In the genomic region with DNA sequence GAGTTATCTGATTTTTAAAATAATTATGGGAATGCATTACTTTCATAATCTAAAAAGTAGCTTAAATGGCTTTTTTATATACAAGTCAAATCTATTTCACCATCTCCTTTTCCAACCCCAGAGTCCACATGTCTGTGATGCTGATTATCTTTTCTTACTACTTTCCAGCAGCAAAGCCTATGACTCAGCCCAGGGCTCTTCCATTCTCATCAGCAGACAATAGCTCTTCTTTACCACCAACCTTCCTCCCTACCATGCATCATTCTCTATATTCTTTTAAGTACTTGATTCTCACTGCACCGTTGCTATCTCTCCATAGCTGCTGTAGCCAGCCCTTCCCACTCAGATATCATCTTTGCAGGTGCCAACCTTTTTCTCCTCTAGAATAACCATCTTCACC, we compare ENCODE assay signal across 17 cellular contexts.
A peak's percentile ranks its signal among the peaks of the same experiment; 100 is the strongest.
DNase-seq lines count a peak whose midpoint lies in the region; ATAC-seq and TF ChIP-seq lines count a peak whose summit lies in the region.
"Had no signal": no experiment of that assay in that cellular context is flagged by ENCODE, and none has a peak within 500 bp of the region (broad histone marks: within the 10 kb centered on the region; RNA-seq: fewer than 3 reads in every experiment).

No MANE protein-coding gene starts in this region.

- intact Hi-C loops in Calu3 (cut with micrococcal nuclease; ENCODE audit: unreplicated experiment) (no loop called here), Right ventricle myocardium inferior (cut with DNase I) (no loop called here)

- H3K27me3 Mint-ChIP-seq in Calu3 (ENCODE audit: unreplicated experiment) = peaks cover 71% of the 10 kb centered on the region

- no peaks in the 10 kb centered on the region for H3K4me1 Mint-ChIP-seq in Calu3 (ENCODE audit: low read depth, unreplicated experiment)
- H3K4me1 Mint-ChIP-seq: activated CD4-positive, alpha-beta T cell treated with anti-CD3 and anti-CD28 coated beads, Interleukin-2, amount 10 ng/mL, durations not matched to agents 24 days and 14 days; activated naive CD4-positive, alpha-beta T cell treated with anti-CD3 and anti-CD28 coated beads, Interleukin-2, amount 50 U/mL, for 24 hours had no signal

- H3K4me3 Mint-ChIP-seq in Calu3 (ENCODE audit: low read depth, unreplicated experiment) = no peak overlapping the region
- H3K4me3 Mint-ChIP-seq: activated CD4-positive, alpha-beta T cell treated with anti-CD3 and anti-CD28 coated beads, Interleukin-2, amount 10 ng/mL, durations not matched to agents 24 days and 14 days; activated naive CD4-positive, alpha-beta T cell treated with anti-CD3 and anti-CD28 coated beads, Interleukin-2, amount 50 U/mL, for 24 hours had no signal

- TF ChIP-seq CTCF in epithelial cell of esophagus (IDR thresholded peaks at IDR 0.05; ENCODE audit: insufficient read depth, low read depth, low read length, missing control alignments) (no peak), Calu3 (IDR thresholded peaks at IDR 0.05; ENCODE audit: unreplicated experiment) (no peak)

- no peaks in the 10 kb centered on the region for H3K9me3 Mint-ChIP-seq in Calu3 (ENCODE audit: low read depth, unreplicated experiment)
- H3K9me3 Mint-ChIP-seq: activated naive CD4-positive, alpha-beta T cell treated with anti-CD3 and anti-CD28 coated beads, Interleukin-2, amount 50 U/mL, for 24 hours had no signal

- no TSS peak for BruUV-seq in Calu3 (replicated peaks; lab: Mats Ljungman, UMichigan)

- no peak for ATAC-seq in Right ventricle myocardium inferior
- ATAC-seq: K562, left lobe of liver had no signal

- H3K27ac Mint-ChIP-seq in Calu3 (ENCODE audit: unreplicated experiment) = no peak overlapping the region
- H3K27ac Mint-ChIP-seq: activated CD4-positive, alpha-beta T cell treated with anti-CD3 and anti-CD28 coated beads, Interleukin-2, amount 10 ng/mL, durations not matched to agents 24 days and 14 days; activated naive CD4-positive, alpha-beta T cell treated with anti-CD3 and anti-CD28 coated beads, Interleukin-2, amount 50 U/mL, for 24 hours had no signal

- DNase-seq in EH (ENCODE audit: low read depth) (peak; percentile 51), NCI-H226 (peak; percentile 57), epithelial cell of esophagus (ENCODE audit: low read depth) (peak; percentile 51), myocyte (ENCODE audit: low read depth) (peak; percentile 29), putamen (ENCODE audit: low spot score) (no peak), Calu3 (no peak), NCI-H1105 (lab: John Stamatoyannopoulos, UW) (no peak), Right ventricle myocardium inferior (ENCODE audit: missing footprints) (no peak)
- DNase-seq: activated CD4-positive, alpha-beta T cell treated with anti-CD3 and anti-CD28 coated beads, Interleukin-2, amount 10 ng/mL, durations not matched to agents 24 days and 14 days; caudate nucleus; effector CD8-positive, alpha-beta T cell; NCI-H526; stimulated activated CD4-positive, alpha-beta T cell treated with anti-CD3 and anti-CD28 coated beads, Interleukin-4, amount 100 ng/mL, for 1 hour; substantia nigra had no signal

- no peaks in the 10 kb centered on the region for H3K36me3 Mint-ChIP-seq in Calu3 (ENCODE audit: insufficient read depth, unreplicated experiment)
- H3K36me3 Mint-ChIP-seq: activated naive CD4-positive, alpha-beta T cell treated with anti-CD3 and anti-CD28 coated beads, Interleukin-2, amount 50 U/mL, for 24 hours had no signal

- no peak overlapping the region for H3K4me3 ChIP-seq in epithelial cell of esophagus (ENCODE audit: low read length)
- H3K4me3 ChIP-seq: K562 had no signal

- CTCF ChIA-PET in Calu3 (lab: Charles Lee) = no interaction called here

Comparison
In these comparisons a context has a peak if more than half of its experiments do, and no peak if none do; other contexts are left out.
1. DNase-seq: peak in EH (single experiment), NCI-H226 (single experiment), epithelial cell of esophagus (single experiment) and myocyte (single experiment); none in putamen (single experiment), Calu3 (single experiment), NCI-H1105 (single experiment) and Right ventricle myocardium inferior (single experiment).